In genomic region chr1:109740615-109741373, GRCh38 we compare ENCODE assay signal across 8 cellular contexts. TPM values are rescaled to one million over a fixed set of nuclear protein-coding genes. Genes with fewer than 3 reads are reported as not detected.
DNase-seq lines count a peak whose midpoint lies in the region; ATAC-seq and TF ChIP-seq lines count a peak whose summit lies in the region.

Gene GSTM3, minus strand, starts transcription at chr1:109741038. Its CDS starts 751 bp downstream, at chr1:109740287.

- ATAC-seq in lung (ENCODE audit: insufficient read depth, low FRiP score) (no peak), thoracic aorta (ENCODE audit: insufficient number of reproducible peaks, low FRiP score, low read depth) (no peak), GM21786 (IDR thresholded peaks at IDR 0.05; ENCODE audit: unreplicated experiment) (no peak)

- peaks cover 5 to 26% of the 10 kb centered on the region in 2 donors for H3K27me3 Mint-ChIP-seq in CD8-positive, alpha-beta memory T cell

- 7% methylated on average over 10 of the region's 10 CpGs for WGBS in lung, 2 donors

- peaks cover 0 to 6% (median 2%) of the 10 kb centered on the region in 3 donors for H3K36me3 Mint-ChIP-seq in CD8-positive, alpha-beta memory T cell

- TF ChIP-seq CTCF in lung (IDR thresholded peaks at IDR 0.05; ENCODE audit: control extremely low read depth, extremely low read depth), result no peak
- TF ChIP-seq CTCF in thoracic aorta (IDR thresholded peaks at IDR 0.05), result no peak

- H3K4me3 Mint-ChIP-seq in CD8-positive, alpha-beta memory T cell, result peak within 1 kb of the TSS; percentile 76 to 96 (median 88)

- H3K9me3 ChIP-seq in CD8-positive, alpha-beta memory T cell (ENCODE audit: low read length), result no peaks in the 10 kb centered on the region
- no peaks in the 10 kb centered on the region for H3K9me3 ChIP-seq in lung (ENCODE audit: control insufficient read depth in 2 of 2, insufficient read depth in 1 of 2, low read length in 1 of 2)
- H3K9me3 ChIP-seq in thoracic aorta, result no peaks in the 10 kb centered on the region

- POLR2A ChIA-PET in CD8-positive, alpha-beta memory T cell (lab: Charles Lee), result no interaction called here

- CTCF ChIA-PET in CD8-positive, alpha-beta memory T cell (lab: Charles Lee), result interaction anchor here (2.1 kb wide), 1 partner anchor 244 kb away, joined by 8 read pairs; the partner anchor contains the start of gene AHCYL1

- DNase-seq in CD8-positive, alpha-beta memory T cell, result no peak
- DNase-seq in LHCN-M2 (ENCODE audit: low read depth), result no peak
- peak; percentile 25 for DNase-seq in cerebellum (ENCODE audit: low spot score)
- no peak for DNase-seq in lung (ENCODE audit: low spot score)
- DNase-seq in thoracic aorta (ENCODE audit: low spot score), result no peak
- DNase-seq in RPMI8226, result no peak
- no peak for DNase-seq in dedifferentiated amniotic fluid mesenchymal stem cell (ENCODE audit: extremely low spot score)

- H3K4me1 Mint-ChIP-seq in CD8-positive, alpha-beta memory T cell, result peaks cover 10 to 18% (median 14%) of the 10 kb centered on the region in 3 donors

- H3K4me1 ChIP-seq in CD8-positive, alpha-beta memory T cell (ENCODE audit: insufficient read depth, low read length), result peaks cover 9% of the 10 kb centered on the region
- H3K4me1 ChIP-seq in lung (ENCODE audit: control insufficient read depth in 2 of 2, insufficient read depth in 2 of 2, low read length in 2 of 2), result peaks cover 0 to 7% of the 10 kb centered on the region in 2 donors
- peaks cover 5 to 14% of the 10 kb centered on the region in 2 donors for H3K4me1 ChIP-seq in thoracic aorta (ENCODE audit: control insufficient read depth in 1 of 2, low read depth in 2 of 2)

- no peaks in the 10 kb centered on the region for H3K36me3 ChIP-seq in CD8-positive, alpha-beta memory T cell (ENCODE audit: insufficient read depth, low read length)
- peaks cover 2 to 6% of the 10 kb centered on the region in 2 donors for H3K36me3 ChIP-seq in lung (ENCODE audit: control insufficient read depth in 2 of 2, insufficient read depth in 2 of 2, low read length in 2 of 2)
- peaks cover 14% of the 10 kb centered on the region for H3K36me3 ChIP-seq in thoracic aorta

- no peaks in the 10 kb centered on the region for H3K27me3 ChIP-seq in CD8-positive, alpha-beta memory T cell (ENCODE audit: insufficient read depth, low read length, poor library complexity, severe bottlenecking)
- H3K27me3 ChIP-seq in lung (ENCODE audit: control insufficient read depth, insufficient read depth) (no peaks in the 10 kb centered on the region), thoracic aorta (replicated peaks; ENCODE audit: insufficient read depth) (no peaks in the 10 kb centered on the region)

- peak within 1 kb of the TSS; percentile 57 for H3K4me3 ChIP-seq in CD8-positive, alpha-beta memory T cell (ENCODE audit: low read length)
- H3K4me3 ChIP-seq in lung (peak within 1 kb of the TSS; percentile 60), thoracic aorta (peak within 1 kb of the TSS; percentile 83)

- peak within 1 kb of the TSS; percentile 43 for H3K27ac ChIP-seq in CD8-positive, alpha-beta memory T cell (ENCODE audit: low read depth, low read length)
- H3K27ac ChIP-seq in lung (ENCODE audit: low read depth in 1 of 2, low read length in 1 of 2), result peak within 1 kb of the TSS in 1 of 2 donors; percentile 64
- peak within 1 kb of the TSS; percentile 38 to 45 for H3K27ac ChIP-seq in thoracic aorta

- H3K9me3 Mint-ChIP-seq in CD8-positive, alpha-beta memory T cell, result no peaks in the 10 kb centered on the region

- H3K27ac Mint-ChIP-seq in CD8-positive, alpha-beta memory T cell, result peak within 1 kb of the TSS in 7 of 8 donors; percentile 38 to 92 (median 76)

RNA-seq across cellular contexts. Expression of gene GSTM3, which starts in this region (rescaled TPM):
- 1 to 10 TPM; 7.2 to 7.5 TPM for total RNA-seq in CD8-positive, alpha-beta memory T cell
- 23.1 TPM for polyA plus RNA-seq in CD8-positive, alpha-beta memory T cell
- 13.2 and 16.3 TPM in 2 replicates for total RNA-seq in LHCN-M2 (2014; rRNA removed)
- polyA plus RNA-seq in LHCN-M2 (2012), result 49.9 TPM
- 47.8 TPM for total RNA-seq in cerebellum
- 10 to 100 TPM; 11.0 to 39.5 TPM for total RNA-seq in lung
- polyA plus RNA-seq in lung, result 10 to 100 TPM; 21.7 to 24.1 TPM
- total RNA-seq in thoracic aorta, result 10 to 100 TPM; 33.1 to 68.6 TPM
